Comparison of ENCODE assay signal across 28 cellular contexts in the genomic region with DNA sequence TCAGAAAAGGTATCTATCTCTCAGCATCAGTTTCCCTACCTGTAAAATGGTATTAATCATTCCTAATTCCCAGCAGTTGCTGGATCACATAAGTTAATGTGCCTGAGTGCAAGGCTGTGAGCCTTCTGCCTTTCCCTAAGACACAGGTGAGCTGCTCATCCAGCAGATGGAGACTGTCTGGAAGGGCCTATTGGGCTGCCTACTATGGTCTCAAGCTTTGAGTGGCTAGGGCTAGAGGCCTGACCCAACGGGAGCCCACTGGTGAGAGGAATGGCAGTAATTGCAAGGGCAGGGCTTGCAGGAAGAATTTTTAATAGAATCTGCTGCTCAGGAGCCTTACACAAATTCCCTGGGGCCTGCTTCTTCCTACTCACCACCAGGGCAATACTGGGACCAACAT. TPM values are rescaled to one million over a fixed set of nuclear protein-coding genes. Genes with fewer than 3 reads are reported as not detected.
"Had no signal": no experiment of that assay in that cellular context is flagged by ENCODE, and none has a peak within 500 bp of the region (broad histone marks: within the 10 kb centered on the region; RNA-seq: fewer than 3 reads in every experiment).

No MANE protein-coding gene starts in this region.

- H3K4me1 ChIP-seq: parathyroid adenoma had no signal

- H3K9me3 ChIP-seq: adrenal gland, ascending aorta, esophagus squamous epithelium, gastrocnemius medialis, tibial artery had no signal

- H3K4me3 ChIP-seq: adrenal gland, ascending aorta, esophagus squamous epithelium, gastrocnemius medialis, tibial artery had no signal

- H3K27me3 ChIP-seq: adrenal gland, ascending aorta, brain microvascular endothelial cell, esophagus squamous epithelium, gastrocnemius medialis, tibial artery had no signal

- FAIRE-seq: colon, keratinocyte had no signal

- ATAC-seq: effector memory CD8-positive, alpha-beta T cell; gastrocnemius medialis; left colon; right cardiac atrium had no signal

- DNase-seq: activated CD4-positive, alpha-beta T cell treated with anti-CD3 and anti-CD28 coated beads, Interleukin-2, amount 50 U/mL, for 4 hours; activated CD8-positive, alpha-beta memory T cell treated with anti-CD3 and anti-CD28 coated beads for 24 hours; activated CD8-positive, alpha-beta memory T cell treated with anti-CD3 and anti-CD28 coated beads, Interleukin-2, amount 50 U/mL, for 4 hours; activated naive CD4-positive, alpha-beta T cell; activated T-cell treated with anti-CD3 and anti-CD28 coated beads, Interleukin-2, amount 50 U/mL, for 24 hours; adrenal gland; brain microvascular endothelial cell; central memory CD4-positive, alpha-beta T cell; effector memory CD8-positive, alpha-beta T cell; esophagus squamous epithelium; gastrocnemius medialis; left colon; nephron progenitor cell; right cardiac atrium; stimulated activated CD4-positive, alpha-beta T cell treated with anti-CD3 and anti-CD28 coated beads, Interleukin-12 subunit alpha, Interleukin-12 subunit beta, amount 100 ng/mL, for 4 hours; tibial artery had no signal

- H3K36me3 ChIP-seq: adrenal gland, ascending aorta, brain microvascular endothelial cell, esophagus squamous epithelium, gastrocnemius medialis, tibial artery had no signal

- H2AFZ ChIP-seq: parathyroid adenoma had no signal

- H3K27ac ChIP-seq: adrenal gland, ascending aorta, brain microvascular endothelial cell, esophagus squamous epithelium, gastrocnemius medialis, parathyroid adenoma, tibial artery had no signal

- H3K79me2 ChIP-seq: parathyroid adenoma had no signal

- H3K9ac ChIP-seq: parathyroid adenoma had no signal

RNA-seq across cellular contexts. Expression of gene KHDC1, which starts 4.3 kb away (rescaled TPM):
- total RNA-seq: gastrocnemius medialis had no signal

RNA-seq across cellular contexts. Expression of gene KHDC1L, which starts 33.4 kb away (rescaled TPM):
- total RNA-seq: activated T-helper 2 cell treated with anti-CD3 and anti-CD28 coated beads, Interferon-gamma antibody, Interleukin-2, Interleukin-4, amounts not matched to agents 10 μg/mL and 5 μg/mL and 100 μg/mL, durations not matched to agents 14 hours and 24 hours and 36 hours; adrenal gland; ascending aorta; dermis microvascular lymphatic vessel endothelial cell; esophagus squamous epithelium; gastrocnemius medialis; left colon; lower leg skin; mononuclear cell; myocyte; pulmonary artery endothelial cell; right cardiac atrium; skeletal muscle tissue; urinary bladder had no signal
- polyA plus RNA-seq: adrenal gland, keratinocyte, right cardiac atrium, urinary bladder had no signal
